Comparison of ENCODE assay signal across 36 cellular contexts in the genomic region with DNA sequence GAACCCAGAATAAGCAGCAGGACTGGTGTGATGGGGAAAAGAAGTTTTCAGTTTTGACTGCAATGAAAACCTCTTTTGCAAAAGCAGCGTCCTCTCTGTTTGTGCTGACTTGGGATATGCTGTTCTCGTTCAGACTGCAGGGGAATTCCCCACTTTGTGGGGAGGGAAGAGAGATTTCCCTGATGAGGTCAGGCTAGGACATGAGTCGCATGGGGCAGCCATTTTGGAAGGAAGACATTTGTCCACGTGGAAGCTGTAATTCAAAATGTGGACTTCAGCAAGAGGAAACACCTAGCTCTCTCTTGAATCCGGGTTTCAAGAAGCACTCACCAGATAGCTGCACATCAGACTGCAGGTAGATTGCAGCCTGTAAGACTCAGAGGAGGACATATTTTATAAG. TPM values are rescaled to one million over a fixed set of nuclear protein-coding genes. Genes with fewer than 3 reads are reported as not detected.
DNase-seq lines count a peak whose midpoint lies in the region; ATAC-seq, FAIRE-seq and TF ChIP-seq lines count a peak whose summit lies in the region.
"Had no signal": no experiment of that assay in that cellular context is flagged by ENCODE, and none has a peak within 500 bp of the region (broad histone marks: within the 10 kb centered on the region; RNA-seq: fewer than 3 reads in every experiment).

No MANE protein-coding gene starts in this region.

- no peak overlapping the region for H3K4me2 ChIP-seq in SK-N-SH
- H3K4me2 ChIP-seq: neural progenitor cell had no signal

- H3K9me3 Mint-ChIP-seq in stimulated activated effector memory CD8-positive, alpha-beta T cell treated with anti-CD3 and anti-CD28 coated beads, Interleukin-12 subunit alpha, Interleukin-12 subunit beta, amount 100 ng/mL, for 72 hours = peaks cover 6% of the 10 kb centered on the region

- H2AFZ ChIP-seq in SK-N-SH (ENCODE audit: low read depth) = no peak overlapping the region
- H2AFZ ChIP-seq: neural progenitor cell, parathyroid adenoma had no signal

- 46% methylated on average over 5 of the region's 5 CpGs for WGBS in SK-N-SH (ENCODE audit: low lambda C conversion rate)

- no peaks in the 10 kb centered on the region for H3K9me3 ChIP-seq in SK-N-SH
- H3K9me3 ChIP-seq: MG63, SJSA1, thyroid gland, uterus had no signal

- no peaks in the 10 kb centered on the region for H3K79me2 ChIP-seq in SK-N-SH (ENCODE audit: insufficient read depth)
- H3K79me2 ChIP-seq: parathyroid adenoma had no signal

- TF ChIP-seq CTCF in SK-N-SH (IDR thresholded peaks at IDR 0.05) = no peak
- no peak for TF ChIP-seq CTCF in bronchial epithelial cell (IDR thresholded peaks at IDR 0.05; ENCODE audit: insufficient read depth, low read length, severe bottlenecking)

- H3K36me3 Mint-ChIP-seq in stimulated activated effector memory CD8-positive, alpha-beta T cell treated with anti-CD3 and anti-CD28 coated beads, Interleukin-12 subunit alpha, Interleukin-12 subunit beta, amount 100 ng/mL, for 72 hours = no peaks in the 10 kb centered on the region
- H3K36me3 Mint-ChIP-seq: CD14-positive monocyte, neural progenitor cell had no signal

- DNase-seq in SK-N-SH = no peak
- DNase-seq in stimulated activated CD4-positive, alpha-beta T cell treated with anti-CD3 and anti-CD28 coated beads, Interleukin-4, amount 100 ng/mL, for 24 hours = peak; percentile 4
- DNase-seq in stimulated activated CD4-positive, alpha-beta T cell treated with anti-CD3 and anti-CD28 coated beads, Interleukin-2, amount 100 ng/mL, for 24 hours = no peak
- DNase-seq in bronchial epithelial cell (ENCODE audit: low read depth) = peak; percentile 3
- no peak for DNase-seq in stimulated activated effector memory CD8-positive, alpha-beta T cell treated with anti-CD3 and anti-CD28 coated beads, Interleukin-12 subunit alpha, Interleukin-12 subunit beta, amount 100 ng/mL, for 72 hours (ENCODE audit: low spot score in 2 of 2)
- no peak for DNase-seq in HEK293T (ENCODE audit: extremely low spot score)
- DNase-seq in NCI-H1417 (lab: John Stamatoyannopoulos, UW) = no peak
- DNase-seq: 8988T; activated CD4-positive, alpha-beta T cell treated with anti-CD3 and anti-CD28 coated beads, Interleukin-2, amount 50 U/mL, for 4 hours; activated naive CD8-positive, alpha-beta T cell treated with anti-CD3 and anti-CD28 coated beads for 36 hours; aorta; Caco-2; cortex of kidney; effector memory CD4-positive, alpha-beta T cell; glutamatergic neuron; KBM-7; left ventricle myocardium inferior; MG63; NCI-H1105; NCI-H187 treated with DMSO at 0.1 percent for 48 hours; NCI-H2171; NCI-H510A; retina; stomach; T-cell; thyroid gland; uterus; WERI-Rb-1 had no signal

- no peak for TF ChIP-seq RAD21 in SK-N-SH (IDR thresholded peaks at IDR 0.05; ENCODE audit: low read length)

- no peaks in the 10 kb centered on the region for H3K9me2 ChIP-seq in SK-N-SH

- no peaks in the 10 kb centered on the region for H3K4me1 ChIP-seq in SK-N-SH (ENCODE audit: control insufficient read depth in 1 of 2, insufficient read depth in 2 of 2, low read depth in 1 of 2, low read length in 1 of 2)
- H3K4me1 ChIP-seq: Caco-2, HAP-1, left ventricle myocardium inferior, parathyroid adenoma, SJSA1, thyroid gland, uterus had no signal

- H3K4me3 Mint-ChIP-seq in stimulated activated effector memory CD8-positive, alpha-beta T cell treated with anti-CD3 and anti-CD28 coated beads, Interleukin-12 subunit alpha, Interleukin-12 subunit beta, amount 100 ng/mL, for 72 hours = no peak overlapping the region
- H3K4me3 Mint-ChIP-seq: activated naive CD8-positive, alpha-beta T cell treated with anti-CD3 and anti-CD28 coated beads for 36 hours; CD14-positive monocyte; neural progenitor cell; T-cell had no signal

- peaks cover 11% of the 10 kb centered on the region for H3K4me1 Mint-ChIP-seq in stimulated activated effector memory CD8-positive, alpha-beta T cell treated with anti-CD3 and anti-CD28 coated beads, Interleukin-12 subunit alpha, Interleukin-12 subunit beta, amount 100 ng/mL, for 72 hours
- H3K4me1 Mint-ChIP-seq: activated naive CD8-positive, alpha-beta T cell treated with anti-CD3 and anti-CD28 coated beads for 36 hours; CD14-positive monocyte; T-cell had no signal

- H3F3A ChIP-seq in SK-N-SH (replicated peaks; ENCODE audit: insufficient read depth) = no peaks in the 10 kb centered on the region

- no peak overlapping the region for H3K9ac ChIP-seq in SK-N-SH
- H3K9ac ChIP-seq: neural progenitor cell, parathyroid adenoma had no signal

- no peaks in the 10 kb centered on the region for H4K20me1 ChIP-seq in SK-N-SH (ENCODE audit: insufficient read depth)

- POLR2A ChIA-PET in SK-N-SH (lab: Yijun Ruan, JAX) = no interaction called here
- POLR2A ChIA-PET in HEK293T (lab: Yijun Ruan, JAX) = no interaction called here

- H3K4me3 ChIP-seq in SK-N-SH (ENCODE audit: low read depth in 2 of 2, low read length in 1 of 2) (no peak overlapping the region), bronchial epithelial cell (ENCODE audit: low read depth, low read length) (no peak overlapping the region)
- H3K4me3 ChIP-seq: HAP-1, left ventricle myocardium inferior, MG63, neural progenitor cell, SJSA1, skin epidermis, stomach, thyroid gland, uterus had no signal

- H3K27ac ChIP-seq in SK-N-SH (ENCODE audit: low read depth in 2 of 2, low read length in 1 of 2) = no peak overlapping the region
- H3K27ac ChIP-seq: left ventricle myocardium inferior, neural progenitor cell, parathyroid adenoma, SJSA1, skin epidermis, stomach, thyroid gland, uterus, WERI-Rb-1 had no signal

- no peak for ATAC-seq in SK-N-SH treated with all-trans-retinoic acid at 6 μM for 48 hours
- peak; percentile 60 for ATAC-seq in stimulated activated effector memory CD8-positive, alpha-beta T cell treated with anti-CD3 and anti-CD28 coated beads, Interleukin-12 subunit alpha, Interleukin-12 subunit beta, amount 100 ng/mL, for 72 hours
- ATAC-seq: T-cell had no signal

- H3K27me3 ChIP-seq in SK-N-SH (ENCODE audit: insufficient read depth) (no peaks in the 10 kb centered on the region), bronchial epithelial cell (ENCODE audit: control insufficient read depth, insufficient read depth, low read length) (no peaks in the 10 kb centered on the region)
- H3K27me3 ChIP-seq: MG63, neural progenitor cell, SJSA1, stomach, thyroid gland, uterus had no signal

- FAIRE-seq in bronchial epithelial cell (lab: Jason Lieb, UNC) = no peak
- FAIRE-seq: GM12891 had no signal

- CTCF ChIA-PET in SK-N-SH (lab: Yijun Ruan, JAX) (no interaction called here), HEK293T (lab: Yijun Ruan, JAX) (no interaction called here)

- no peak for TF ChIP-seq EP300 in SK-N-SH (IDR thresholded peaks at IDR 0.05; ENCODE audit: borderline replicate concordance in 1 of 2, low read depth in 1 of 2, low read length in 1 of 2)

- H3K27ac Mint-ChIP-seq in stimulated activated effector memory CD8-positive, alpha-beta T cell treated with anti-CD3 and anti-CD28 coated beads, Interleukin-12 subunit alpha, Interleukin-12 subunit beta, amount 100 ng/mL, for 72 hours = no peak overlapping the region
- H3K27ac Mint-ChIP-seq: activated naive CD8-positive, alpha-beta T cell treated with anti-CD3 and anti-CD28 coated beads for 36 hours; CD14-positive monocyte; neural progenitor cell; T-cell had no signal

- H3K36me3 ChIP-seq in SK-N-SH (replicated peaks in 1 of 2; ENCODE audit: control insufficient read depth in 1 of 2, insufficient read depth in 2 of 2, low read length in 1 of 2) (no peaks in the 10 kb centered on the region), bronchial epithelial cell (ENCODE audit: control insufficient read depth, insufficient read depth, low read length) (no peaks in the 10 kb centered on the region)
- H3K36me3 ChIP-seq: HAP-1, left ventricle myocardium inferior, MG63, neural progenitor cell, SJSA1, stomach, thyroid gland, uterus, WERI-Rb-1 had no signal

TF ChIP-seq in SK-N-SH treated with all-trans-retinoic acid at 6 μM for 48 hours, 23 proteins besides CTCF, POLR2A, EP300 and RAD21:
- TF ChIP-seq ZNF565 (CRISPR knock-in tag; conservative IDR thresholded peaks at IDR 0.05; ENCODE audit: low read depth) (peak; percentile 93), ARNTL (CRISPR knock-in tag; IDR thresholded peaks at IDR 0.05; ENCODE audit: borderline replicate concordance, low read depth) (no peak)
TF ChIP-seq in SK-N-SH treated with all-trans-retinoic acid at 6 μM for 48 hours: peak in this region for 1.

TF ChIP-seq in SK-N-SH, 30 proteins besides CTCF, POLR2A, EP300 and RAD21 (continues in another document):
- no peak for TF ChIP-seq EZH2phosphoT487 (IDR thresholded peaks at IDR 0.05; ENCODE audit: borderline replicate concordance, low read depth)
- no peak for TF ChIP-seq TAF1 (IDR thresholded peaks at IDR 0.05; ENCODE audit: borderline replicate concordance, low read depth, low read length)
- TF ChIP-seq MEF2A (IDR thresholded peaks at IDR 0.05; ENCODE audit: borderline replicate concordance, low read depth) = no peak
- no peak for TF ChIP-seq TEAD4 (IDR thresholded peaks at IDR 0.05; ENCODE audit: borderline replicate concordance, insufficient read depth)

TF ChIP-seq in HEK293T, 16 proteins besides CTCF, POLR2A, EP300 and RAD21:
- TF ChIP-seq ARNT (IDR thresholded peaks at IDR 0.05) (no peak), FOXM1 (IDR thresholded peaks at IDR 0.05; ENCODE audit: borderline replicate concordance) (no peak), SP1 (IDR thresholded peaks at IDR 0.05) (no peak), PKNOX1 (IDR thresholded peaks at IDR 0.05) (no peak), TARDBP (IDR thresholded peaks at IDR 0.05) (no peak), L3MBTL2 (conservative IDR thresholded peaks at IDR 0.05) (no peak), ZNF384 (IDR thresholded peaks at IDR 0.05) (no peak), ELF4 (IDR thresholded peaks at IDR 0.05) (no peak), LEF1 (IDR thresholded peaks at IDR 0.05; ENCODE audit: borderline replicate concordance) (no peak), FOXK2 (IDR thresholded peaks at IDR 0.05) (no peak)
TF ChIP-seq in HEK293T: peak in this region for 0.

RNA-seq across cellular contexts. Expression of gene ING2, which starts 39.3 kb away (rescaled TPM):
- polyA plus RNA-seq in SK-N-SH (2012; rRNA removed) = 14.1 and 15.1 TPM in 2 replicates
- 20.3 and 28.3 TPM in 2 replicates for polyA plus RNA-seq in SK-N-SH (2012; cell fraction: cytosol; rRNA removed)
- polyA plus RNA-seq in SK-N-SH (2012; cell fraction: nucleus; rRNA removed) = 3.9 and 4.3 TPM in 2 replicates
- 21.9 and 23.0 TPM in 2 replicates for total RNA-seq in bronchial epithelial cell

Comparison
In these comparisons a context has a peak if more than half of its experiments do, and no peak if none do; other contexts are left out.
1. DNase-seq: peak in stimulated activated CD4-positive, alpha-beta T cell treated with anti-CD3 and anti-CD28 coated beads, Interleukin-4, amount 100 ng/mL, for 24 hours (single experiment) and bronchial epithelial cell (single experiment); none in SK-N-SH (single experiment), stimulated activated CD4-positive, alpha-beta T cell treated with anti-CD3 and anti-CD28 coated beads, Interleukin-2, amount 100 ng/mL, for 24 hours (0 of 2), stimulated activated effector memory CD8-positive, alpha-beta T cell treated with anti-CD3 and anti-CD28 coated beads, Interleukin-12 subunit alpha, Interleukin-12 subunit beta, amount 100 ng/mL, for 72 hours (0 of 2), HEK293T (single experiment) and NCI-H1417 (0 of 3).